In the genomic region with DNA sequence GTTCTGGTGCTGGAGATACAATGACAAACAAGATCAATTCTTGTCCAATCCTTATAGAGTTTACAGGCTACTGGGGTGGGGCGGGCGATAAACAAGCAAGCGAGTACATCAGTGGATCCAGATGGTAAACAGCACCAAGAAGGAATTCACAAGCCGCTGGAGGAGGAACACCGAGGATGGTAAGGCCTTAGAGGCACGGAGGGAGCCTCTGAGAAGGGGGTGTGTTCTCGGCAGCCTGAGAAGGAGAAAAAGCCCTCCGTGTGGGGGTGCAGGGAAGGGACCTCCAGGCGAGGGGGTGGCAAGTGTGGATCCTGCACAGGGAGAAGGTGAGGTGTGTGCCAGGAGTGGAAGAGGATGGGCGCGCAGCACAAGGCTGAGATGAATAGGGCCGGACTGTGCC, we compare ENCODE assay signal across 17 cellular contexts.
DNase-seq lines count a peak whose midpoint lies in the region; ATAC-seq and TF ChIP-seq lines count a peak whose summit lies in the region.
"Had no signal": no experiment of that assay in that cellular context is flagged by ENCODE, and none has a peak within 500 bp of the region (broad histone marks: within the 10 kb centered on the region; RNA-seq: fewer than 3 reads in every experiment).

No MANE protein-coding gene starts in this region.

- no peaks in the 10 kb centered on the region for H3K79me2 ChIP-seq in GM23338 (replicated peaks; ENCODE audit: insufficient read depth)

- WGBS in mesenchymal stem cell = 76% methylated on average over 12 of the region's 12 CpGs
- 60% methylated on average over 12 of the region's 12 CpGs for WGBS in urinary bladder

- TF ChIP-seq CTCF in GM23338 (conservative IDR thresholded peaks at IDR 0.05; ENCODE audit: low read depth in 2 of 2) (no peak), coronary artery (IDR thresholded peaks at IDR 0.05) (no peak)

- no peaks in the 10 kb centered on the region for H3K27me3 ChIP-seq in GM23338 (ENCODE audit: insufficient read depth)
- peaks cover 8% of the 10 kb centered on the region in 2 experiments for H3K27me3 ChIP-seq in mesenchymal stem cell (ENCODE audit: control insufficient read depth in 1 of 2, insufficient read depth in 1 of 2, low read length in 2 of 2)
- H3K27me3 ChIP-seq: BLaER1 treated with 17β-estradiol and CSF1 and Interleukin-3, amounts not matched to agents 10 nM and 100 nM had no signal

- H3K4me3 Mint-ChIP-seq in GM23338 = no peak overlapping the region
- H3K4me3 Mint-ChIP-seq in effector memory CD8-positive, alpha-beta T cell = no peak overlapping the region
- H3K4me3 Mint-ChIP-seq: B cell; CD8-positive, alpha-beta T cell had no signal

- H3K4me1 Mint-ChIP-seq in GM23338 = no peaks in the 10 kb centered on the region; the same call in 2 of the 3 replicates
- no peaks in the 10 kb centered on the region for H3K4me1 Mint-ChIP-seq in effector memory CD8-positive, alpha-beta T cell (ENCODE audit: low read depth in 2 of 2)
- H3K4me1 Mint-ChIP-seq: B cell had no signal

- peaks cover 3% of the 10 kb centered on the region for H3K27me3 Mint-ChIP-seq in GM23338 (ENCODE audit: insufficient read depth, low read depth, poor library complexity)
- H3K27me3 Mint-ChIP-seq in effector memory CD8-positive, alpha-beta T cell = peaks cover 29 to 37% of the 10 kb centered on the region in 2 donors

- no peaks in the 10 kb centered on the region for H3F3A ChIP-seq in GM23338 (replicated peaks; ENCODE audit: low read depth)

- H4K8ac ChIP-seq in mesenchymal stem cell (ENCODE audit: low read length) = no peak overlapping the region

- no peaks in the 10 kb centered on the region for H4K20me1 ChIP-seq in GM23338 (replicated peaks; ENCODE audit: insufficient read depth)
- H4K20me1 ChIP-seq: BLaER1 treated with 17β-estradiol and CSF1 and Interleukin-3, amounts not matched to agents 10 nM and 100 nM had no signal

- H3K4ac ChIP-seq in mesenchymal stem cell (ENCODE audit: low read depth in 1 of 2, low read length in 2 of 2) = no peak overlapping the region

- H3K14ac ChIP-seq in mesenchymal stem cell (ENCODE audit: low read length in 2 of 2) = no peak overlapping the region

- H2AFZ ChIP-seq in GM23338 (0 out of 2 replicates have a peak overlapping the region, but pooled peaks have one; percentile 63), mesenchymal stem cell (ENCODE audit: low read depth, low read length) (no peak overlapping the region)

- H3K4me1 ChIP-seq in GM23338 (ENCODE audit: insufficient read depth) (no peaks in the 10 kb centered on the region), mesenchymal stem cell (ENCODE audit: control insufficient read depth, insufficient read depth, low read depth, low read length) (no peaks in the 10 kb centered on the region), urinary bladder (ENCODE audit: insufficient read depth) (peaks cover 1% of the 10 kb centered on the region)
- H3K4me1 ChIP-seq: BLaER1 treated with 17β-estradiol and CSF1 and Interleukin-3, amounts not matched to agents 10 nM and 100 nM; HAP-1 had no signal

- H3K36me3 Mint-ChIP-seq in GM23338 (ENCODE audit: low read depth) = no peaks in the 10 kb centered on the region
- no peaks in the 10 kb centered on the region for H3K36me3 Mint-ChIP-seq in effector memory CD8-positive, alpha-beta T cell (ENCODE audit: insufficient read depth)
- H3K36me3 Mint-ChIP-seq: CD8-positive, alpha-beta T cell had no signal

- H3K23ac ChIP-seq in mesenchymal stem cell (ENCODE audit: low read length in 2 of 2) = no peak overlapping the region

- peak overlapping the region; percentile 41 for H4K91ac ChIP-seq in mesenchymal stem cell (ENCODE audit: low read length)

- no peaks in the 10 kb centered on the region for H3K9me3 Mint-ChIP-seq in GM23338
- no peaks in the 10 kb centered on the region for H3K9me3 Mint-ChIP-seq in effector memory CD8-positive, alpha-beta T cell
- H3K9me3 Mint-ChIP-seq: CD8-positive, alpha-beta T cell had no signal

- no peak overlapping the region for H3K27ac Mint-ChIP-seq in GM23338
- H3K27ac Mint-ChIP-seq in effector memory CD8-positive, alpha-beta T cell = no peak overlapping the region
- H3K27ac Mint-ChIP-seq: B cell; CD8-positive, alpha-beta T cell had no signal

- H3K27ac ChIP-seq in GM23338 (ENCODE audit: low read depth) (no peak overlapping the region), coronary artery (no peak overlapping the region), mesenchymal stem cell (ENCODE audit: low read length, poor library complexity, severe bottlenecking) (no peak overlapping the region), urinary bladder (ENCODE audit: low read depth) (peak overlapping the region; percentile 48)
- H3K27ac ChIP-seq: BLaER1 treated with 17β-estradiol and CSF1 and Interleukin-3, amounts not matched to agents 10 nM and 100 nM; HL-60 had no signal

- no peak overlapping the region for H2BK12ac ChIP-seq in mesenchymal stem cell (ENCODE audit: low read length in 2 of 2)

- H3K36me3 ChIP-seq in GM23338 (ENCODE audit: insufficient read depth) (no peaks in the 10 kb centered on the region), mesenchymal stem cell (ENCODE audit: control insufficient read depth in 1 of 2, insufficient read depth in 2 of 2, low read depth in 1 of 2, low read length in 2 of 2) (no peaks in the 10 kb centered on the region), urinary bladder (ENCODE audit: insufficient read depth) (no peaks in the 10 kb centered on the region)
- H3K36me3 ChIP-seq: BLaER1 treated with 17β-estradiol and CSF1 and Interleukin-3, amounts not matched to agents 10 nM and 100 nM; HAP-1 had no signal

- no peaks in the 10 kb centered on the region for H3K9me2 ChIP-seq in GM23338 (ENCODE audit: insufficient read depth)

- no peak overlapping the region for H3K18ac ChIP-seq in mesenchymal stem cell (ENCODE audit: low read depth in 1 of 2, low read length in 2 of 2)

- H3K4me3 ChIP-seq in GM23338 (no peak overlapping the region), coronary artery (no peak overlapping the region), mesenchymal stem cell (ENCODE audit: insufficient read depth in 1 of 2, low read depth in 1 of 2, low read length in 2 of 2) (no peak overlapping the region), urinary bladder (ENCODE audit: low read depth, low read length) (no peak overlapping the region)
- H3K4me3 ChIP-seq: BLaER1 treated with 17β-estradiol and CSF1 and Interleukin-3, amounts not matched to agents 10 nM and 100 nM; GM12878; HAP-1 had no signal

- H3K4me2 ChIP-seq in GM23338 (no peak overlapping the region), mesenchymal stem cell (ENCODE audit: low read length, poor library complexity, severe bottlenecking) (no peak overlapping the region)
- H3K4me2 ChIP-seq: BLaER1 treated with 17β-estradiol and CSF1 and Interleukin-3, amounts not matched to agents 10 nM and 100 nM had no signal

- no peak overlapping the region for H3K9ac ChIP-seq in mesenchymal stem cell (ENCODE audit: low read length)
- H3K9ac ChIP-seq: BLaER1 treated with 17β-estradiol and CSF1 and Interleukin-3, amounts not matched to agents 10 nM and 100 nM had no signal

- H3K9me3 ChIP-seq in mesenchymal stem cell (ENCODE audit: control insufficient read depth, low read length) = no peaks in the 10 kb centered on the region
- H3K9me3 ChIP-seq: HAP-1 had no signal

- no peak overlapping the region for H2BK120ac ChIP-seq in mesenchymal stem cell (ENCODE audit: low read depth, low read length)

- no peak overlapping the region for H2BK15ac ChIP-seq in mesenchymal stem cell (ENCODE audit: low read depth, poor library complexity, severe bottlenecking)

- H2AK5ac ChIP-seq in mesenchymal stem cell (ENCODE audit: low read length, severe bottlenecking) = no peak overlapping the region

- ATAC-seq in GM23338 (no peak), SK-N-SH treated with all-trans-retinoic acid at 6 μM for 48 hours (no peak)
- no peak for ATAC-seq in effector memory CD8-positive, alpha-beta T cell (replicated peaks)
- ATAC-seq: CD8-positive, alpha-beta T cell; GM12878 had no signal

- DNase-seq in GM23338 (ENCODE audit: low spot score) = no peak
- peak; percentile 45 for DNase-seq in coronary artery (ENCODE audit: low spot score)
- no peak for DNase-seq in mesenchymal stem cell
- DNase-seq in effector memory CD8-positive, alpha-beta T cell = no peak
- no peak for DNase-seq in NCI-H510A (lab: John Stamatoyannopoulos, UW)
- DNase-seq: CD8-positive, alpha-beta T cell; DMS 273 treated with DMSO at 0.1 percent for 48 hours; DMS53; DND-41; EL had no signal

- H3K79me1 ChIP-seq in mesenchymal stem cell (replicated peaks; ENCODE audit: low read length, poor library complexity, severe bottlenecking) = no peaks in the 10 kb centered on the region

- H2BK5ac ChIP-seq in mesenchymal stem cell (ENCODE audit: low read depth, low read length, poor library complexity, severe bottlenecking) = no peak overlapping the region

TF ChIP-seq in GM23338, 12 proteins besides CTCF, POLR2A, EP300 and RAD21:
- TF ChIP-seq STAT1 (IDR thresholded peaks at IDR 0.05; ENCODE audit: unreplicated experiment) = no peak
- no peak for TF ChIP-seq ZNF331 (CRISPR knock-in tag; IDR thresholded peaks at IDR 0.05; ENCODE audit: low read depth)

TF ChIP-seq in SK-N-SH treated with all-trans-retinoic acid at 6 μM for 48 hours, 23 proteins besides CTCF, POLR2A, EP300 and RAD21 (continues in another document):
- TF ChIP-seq, protein P1, sequence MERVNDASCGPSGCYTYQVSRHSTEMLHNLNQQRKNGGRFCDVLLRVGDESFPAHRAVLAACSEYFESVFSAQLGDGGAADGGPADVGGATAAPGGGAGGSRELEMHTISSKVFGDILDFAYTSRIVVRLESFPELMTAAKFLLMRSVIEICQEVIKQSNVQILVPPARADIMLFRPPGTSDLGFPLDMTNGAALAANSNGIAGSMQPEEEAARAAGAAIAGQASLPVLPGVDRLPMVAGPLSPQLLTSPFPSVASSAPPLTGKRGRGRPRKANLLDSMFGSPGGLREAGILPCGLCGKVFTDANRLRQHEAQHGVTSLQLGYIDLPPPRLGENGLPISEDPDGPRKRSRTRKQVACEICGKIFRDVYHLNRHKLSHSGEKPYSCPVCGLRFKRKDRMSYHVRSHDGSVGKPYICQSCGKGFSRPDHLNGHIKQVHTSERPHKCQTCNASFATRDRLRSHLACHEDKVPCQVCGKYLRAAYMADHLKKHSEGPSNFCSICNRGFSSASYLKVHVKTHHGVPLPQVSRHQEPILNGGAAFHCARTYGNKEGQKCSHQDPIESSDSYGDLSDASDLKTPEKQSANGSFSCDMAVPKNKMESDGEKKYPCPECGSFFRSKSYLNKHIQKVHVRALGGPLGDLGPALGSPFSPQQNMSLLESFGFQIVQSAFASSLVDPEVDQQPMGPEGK (CRISPR knock-in tag; IDR thresholded peaks at IDR 0.05; ENCODE audit: borderline replicate concordance) = no peak
- TF ChIP-seq CSDC2 (CRISPR knock-in tag; IDR thresholded peaks at IDR 0.05) = no peak
